ENCODE assay signal across 2 cellular contexts in the genomic region with DNA sequence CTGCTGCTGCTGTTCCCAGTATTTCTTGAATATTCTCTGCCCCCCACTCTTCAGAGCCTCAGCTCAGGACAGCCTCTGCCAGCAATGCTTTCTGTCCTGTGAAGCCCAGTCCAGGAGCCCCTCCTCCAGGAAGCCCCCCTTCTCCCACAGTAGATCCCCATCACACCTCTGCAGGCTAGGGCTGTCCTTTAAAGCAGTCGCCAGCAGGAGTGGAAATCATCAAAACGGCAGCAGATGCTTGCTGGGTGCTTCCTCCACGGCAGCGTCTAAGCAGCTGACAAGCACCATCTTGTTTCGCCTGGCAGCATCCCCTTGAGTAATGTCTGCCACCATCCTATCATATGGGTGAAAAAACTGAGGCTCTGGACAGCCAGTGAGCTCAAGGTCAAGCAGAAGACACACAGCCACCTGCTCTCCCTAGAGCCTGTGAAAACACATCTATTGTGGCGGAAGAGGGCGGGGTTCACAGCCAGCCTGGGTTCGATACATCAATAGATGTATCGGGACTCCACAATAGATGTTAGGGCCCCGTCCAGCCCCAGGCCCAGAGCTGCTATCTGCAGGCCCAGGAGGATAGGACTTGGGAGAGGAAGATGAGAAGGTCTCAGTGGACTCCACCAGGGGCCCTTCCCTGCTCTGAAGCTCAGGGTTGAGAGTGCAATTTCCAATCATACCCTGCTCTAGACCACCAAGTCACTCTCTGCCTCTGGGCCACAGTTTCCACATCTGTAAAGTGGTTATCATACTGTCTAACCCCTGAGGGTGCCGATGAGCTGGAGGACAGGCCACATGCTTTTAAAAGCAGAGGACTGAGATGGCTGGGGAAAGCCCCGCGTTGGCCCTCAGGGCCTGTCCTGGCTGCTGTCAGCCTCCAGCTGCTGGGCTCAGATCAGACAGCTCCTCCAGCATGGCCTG.
TF ChIP-seq lines count a peak whose summit lies in the region.

No MANE protein-coding gene starts in this region.

TF ChIP-seq in SK-N-SH, 30 proteins besides CTCF, POLR2A, EP300 and RAD21:
- TF ChIP-seq, protein P1, sequence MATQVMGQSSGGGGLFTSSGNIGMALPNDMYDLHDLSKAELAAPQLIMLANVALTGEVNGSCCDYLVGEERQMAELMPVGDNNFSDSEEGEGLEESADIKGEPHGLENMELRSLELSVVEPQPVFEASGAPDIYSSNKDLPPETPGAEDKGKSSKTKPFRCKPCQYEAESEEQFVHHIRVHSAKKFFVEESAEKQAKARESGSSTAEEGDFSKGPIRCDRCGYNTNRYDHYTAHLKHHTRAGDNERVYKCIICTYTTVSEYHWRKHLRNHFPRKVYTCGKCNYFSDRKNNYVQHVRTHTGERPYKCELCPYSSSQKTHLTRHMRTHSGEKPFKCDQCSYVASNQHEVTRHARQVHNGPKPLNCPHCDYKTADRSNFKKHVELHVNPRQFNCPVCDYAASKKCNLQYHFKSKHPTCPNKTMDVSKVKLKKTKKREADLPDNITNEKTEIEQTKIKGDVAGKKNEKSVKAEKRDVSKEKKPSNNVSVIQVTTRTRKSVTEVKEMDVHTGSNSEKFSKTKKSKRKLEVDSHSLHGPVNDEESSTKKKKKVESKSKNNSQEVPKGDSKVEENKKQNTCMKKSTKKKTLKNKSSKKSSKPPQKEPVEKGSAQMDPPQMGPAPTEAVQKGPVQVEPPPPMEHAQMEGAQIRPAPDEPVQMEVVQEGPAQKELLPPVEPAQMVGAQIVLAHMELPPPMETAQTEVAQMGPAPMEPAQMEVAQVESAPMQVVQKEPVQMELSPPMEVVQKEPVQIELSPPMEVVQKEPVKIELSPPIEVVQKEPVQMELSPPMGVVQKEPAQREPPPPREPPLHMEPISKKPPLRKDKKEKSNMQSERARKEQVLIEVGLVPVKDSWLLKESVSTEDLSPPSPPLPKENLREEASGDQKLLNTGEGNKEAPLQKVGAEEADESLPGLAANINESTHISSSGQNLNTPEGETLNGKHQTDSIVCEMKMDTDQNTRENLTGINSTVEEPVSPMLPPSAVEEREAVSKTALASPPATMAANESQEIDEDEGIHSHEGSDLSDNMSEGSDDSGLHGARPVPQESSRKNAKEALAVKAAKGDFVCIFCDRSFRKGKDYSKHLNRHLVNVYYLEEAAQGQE (IDR thresholded peaks at IDR 0.05; ENCODE audit: low read depth, low read length) = no peak
- no peak for TF ChIP-seq EZH2phosphoT487 (IDR thresholded peaks at IDR 0.05; ENCODE audit: borderline replicate concordance, low read depth)

TF ChIP-seq in SK-N-SH treated with all-trans-retinoic acid at 6 μM for 48 hours, 23 proteins besides CTCF, POLR2A, EP300 and RAD21 (continued from another document):
- TF ChIP-seq, protein P2, sequence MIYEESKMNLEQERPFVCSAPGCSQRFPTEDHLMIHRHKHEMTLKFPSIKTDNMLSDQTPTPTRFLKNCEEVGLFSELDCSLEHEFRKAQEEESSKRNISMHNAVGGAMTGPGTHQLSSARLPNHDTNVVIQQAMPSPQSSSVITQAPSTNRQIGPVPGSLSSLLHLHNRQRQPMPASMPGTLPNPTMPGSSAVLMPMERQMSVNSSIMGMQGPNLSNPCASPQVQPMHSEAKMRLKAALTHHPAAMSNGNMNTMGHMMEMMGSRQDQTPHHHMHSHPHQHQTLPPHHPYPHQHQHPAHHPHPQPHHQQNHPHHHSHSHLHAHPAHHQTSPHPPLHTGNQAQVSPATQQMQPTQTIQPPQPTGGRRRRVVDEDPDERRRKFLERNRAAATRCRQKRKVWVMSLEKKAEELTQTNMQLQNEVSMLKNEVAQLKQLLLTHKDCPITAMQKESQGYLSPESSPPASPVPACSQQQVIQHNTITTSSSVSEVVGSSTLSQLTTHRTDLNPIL (CRISPR knock-in tag; IDR thresholded peaks at IDR 0.05; ENCODE audit: low read depth) = no peak
- TF ChIP-seq, protein P3, sequence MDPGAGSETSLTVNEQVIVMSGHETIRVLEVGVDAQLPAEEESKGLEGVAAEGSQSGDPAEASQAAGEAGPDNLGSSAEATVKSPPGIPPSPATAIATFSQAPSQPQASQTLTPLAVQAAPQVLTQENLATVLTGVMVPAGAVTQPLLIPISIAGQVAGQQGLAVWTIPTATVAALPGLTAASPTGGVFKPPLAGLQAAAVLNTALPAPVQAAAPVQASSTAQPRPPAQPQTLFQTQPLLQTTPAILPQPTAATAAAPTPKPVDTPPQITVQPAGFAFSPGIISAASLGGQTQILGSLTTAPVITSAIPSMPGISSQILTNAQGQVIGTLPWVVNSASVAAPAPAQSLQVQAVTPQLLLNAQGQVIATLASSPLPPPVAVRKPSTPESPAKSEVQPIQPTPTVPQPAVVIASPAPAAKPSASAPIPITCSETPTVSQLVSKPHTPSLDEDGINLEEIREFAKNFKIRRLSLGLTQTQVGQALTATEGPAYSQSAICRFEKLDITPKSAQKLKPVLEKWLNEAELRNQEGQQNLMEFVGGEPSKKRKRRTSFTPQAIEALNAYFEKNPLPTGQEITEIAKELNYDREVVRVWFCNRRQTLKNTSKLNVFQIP (CRISPR knock-in tag; IDR thresholded peaks at IDR 0.05; ENCODE audit: borderline replicate concordance, low read depth) = no peak
